In the genomic region with DNA sequence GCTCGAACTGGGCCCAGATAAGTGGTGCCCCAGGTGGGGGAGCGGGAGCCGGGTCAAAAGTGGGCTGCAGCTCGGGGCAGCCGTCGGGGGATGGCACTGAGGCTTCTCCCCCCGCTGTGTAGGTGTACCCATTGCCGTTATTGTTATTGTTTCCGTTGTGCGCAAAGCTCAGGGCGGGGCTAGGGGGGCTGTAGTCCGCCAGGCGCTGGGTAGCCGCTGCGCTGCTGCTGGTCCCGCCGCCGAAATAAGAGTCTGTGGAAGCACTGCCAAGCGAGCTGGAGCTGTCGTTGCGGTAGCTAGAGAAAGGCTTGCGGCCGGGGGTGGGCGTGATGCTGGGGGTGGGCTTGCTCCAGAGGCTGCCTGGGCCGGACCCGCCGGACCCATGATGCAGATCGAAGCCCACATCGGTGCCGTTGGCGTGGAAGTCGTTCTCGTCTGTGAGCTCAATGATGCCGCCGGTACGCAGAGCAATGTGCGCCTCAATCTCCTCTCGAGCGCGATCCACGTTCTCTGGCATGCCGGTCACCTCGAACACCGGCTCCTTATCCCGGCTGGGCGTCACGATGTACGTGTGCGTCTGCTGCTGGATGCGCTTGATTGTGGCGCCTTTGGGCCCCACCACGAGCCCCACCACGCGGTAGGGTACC, we compare ENCODE assay signal across 9 cellular contexts. TPM values are rescaled to one million over a fixed set of nuclear protein-coding genes. Genes with fewer than 3 reads are reported as not detected.
DNase-seq lines count a peak whose midpoint lies in the region; ATAC-seq and TF ChIP-seq lines count a peak whose summit lies in the region.
"Had no signal": no experiment of that assay in that cellular context is flagged by ENCODE, and none has a peak within 500 bp of the region (broad histone marks: within the 10 kb centered on the region; RNA-seq: fewer than 3 reads in every experiment).

No MANE protein-coding gene starts in this region.

- H3K4me3 Mint-ChIP-seq in effector memory CD8-positive, alpha-beta T cell: peak overlapping the region; percentile 82 to 90
- peak overlapping the region; percentile 96 to 100 (median 98) for H3K4me3 Mint-ChIP-seq in nephron

- peaks cover 3% of the 10 kb centered on the region for H3K36me3 Mint-ChIP-seq in effector memory CD8-positive, alpha-beta T cell (ENCODE audit: insufficient read depth)
- H3K36me3 Mint-ChIP-seq in nephron (ENCODE audit: low read depth): peaks cover 27% of the 10 kb centered on the region

- POLR2A ChIA-PET in BJ (lab: Charles Lee): no interaction called here

- H3K9me3 Mint-ChIP-seq in effector memory CD8-positive, alpha-beta T cell: peaks cover 0 to 6% of the 10 kb centered on the region in 2 donors
- H3K9me3 Mint-ChIP-seq in nephron: no peaks in the 10 kb centered on the region

- no peak overlapping the region for H3K27ac Mint-ChIP-seq in effector memory CD8-positive, alpha-beta T cell
- H3K27ac Mint-ChIP-seq in nephron: peak overlapping the region; percentile 98 to 99 (median 98)

- no peaks in the 10 kb centered on the region for H3K9me3 ChIP-seq in NT2/D1 (ENCODE audit: insufficient read depth, low read length)

- CTCF ChIA-PET in BJ (lab: Yijun Ruan, JAX): no interaction called here

- peak overlapping the region; percentile 89 for H3K9ac ChIP-seq in NT2/D1 (ENCODE audit: insufficient read length, low read depth)

- H3K27me3 ChIP-seq in BJ (ENCODE audit: control insufficient read depth, insufficient read depth, low read length) (peaks cover 9% of the 10 kb centered on the region), NT2/D1 (ENCODE audit: insufficient read depth, insufficient read length) (peaks cover 7% of the 10 kb centered on the region)

- peaks cover 0 to 17% of the 10 kb centered on the region in 2 donors for H3K4me1 Mint-ChIP-seq in effector memory CD8-positive, alpha-beta T cell (ENCODE audit: low read depth in 2 of 2)
- H3K4me1 Mint-ChIP-seq in nephron: peaks cover 47% of the 10 kb centered on the region

- DNase-seq in BJ (ENCODE audit: low read depth) (no peak), NT2/D1 (ENCODE audit: low read depth, low spot score) (no peak), NOMO-1 treated with dmso at 0.1 percent for 144 hours (lab: John Stamatoyannopoulos, UW; ENCODE audit: unreplicated experiment) (no peak), NCI-H2029 treated with DMSO at 0.1 percent for 48 hours (lab: John Stamatoyannopoulos, UW) (no peak)
- DNase-seq in effector memory CD8-positive, alpha-beta T cell: no peak

- H3K36me3 ChIP-seq in BJ (ENCODE audit: control insufficient read depth, insufficient read depth, low read length): peaks cover 6% of the 10 kb centered on the region
- peaks cover 26% of the 10 kb centered on the region for H3K36me3 ChIP-seq in NT2/D1 (ENCODE audit: insufficient read depth, insufficient read length, low read length)

- peak overlapping the region; percentile 87 for H3K4me3 ChIP-seq in BJ (ENCODE audit: low read depth, low read length)
- H3K4me3 ChIP-seq in NT2/D1 (ENCODE audit: insufficient read length, low read depth): peak overlapping the region; percentile 78

- TF ChIP-seq CTCF in BJ (IDR thresholded peaks at IDR 0.05; ENCODE audit: insufficient read depth, low read depth, low read length): no peak
- no peak for TF ChIP-seq CTCF in nephron (IDR thresholded peaks at IDR 0.05; ENCODE audit: unreplicated experiment in 3 of 3)

- H3K27me3 Mint-ChIP-seq in effector memory CD8-positive, alpha-beta T cell: peaks cover 16 to 56% of the 10 kb centered on the region in 2 donors
- peaks cover 9% of the 10 kb centered on the region for H3K27me3 Mint-ChIP-seq in nephron (ENCODE audit: low read depth)

- H3K4me1 ChIP-seq in NT2/D1 (ENCODE audit: insufficient read depth, insufficient read length): peaks cover 8% of the 10 kb centered on the region

- ATAC-seq in effector memory CD8-positive, alpha-beta T cell (replicated peaks): no peak
- ATAC-seq in GM18858 (IDR thresholded peaks at IDR 0.05; ENCODE audit: unreplicated experiment) (no peak), GM19397 (IDR thresholded peaks at IDR 0.05; ENCODE audit: unreplicated experiment) (no peak)
- ATAC-seq: left colon had no signal

RNA-seq across cellular contexts. Expression of a gene that starts 2.0 kb away (rescaled TPM):
- polyA plus RNA-seq in BJ (2011; rRNA removed): 2.7 and 4.9 TPM in 2 replicates
- polyA minus RNA-seq in BJ (2011; rRNA and poly(A)+ RNA removed): 3.8 and 4.2 TPM in 2 replicates

Comparison
In these comparisons a context has a peak if more than half of its experiments do, and no peak if none do; other contexts are left out.
1. H3K27ac Mint-ChIP-seq: peak in nephron (3 of 3); none in effector memory CD8-positive, alpha-beta T cell (0 of 2).